ENCODE assay signal across 32 cellular contexts in genomic region chr1:81470250-81470649, GRCh38.
"Had no signal": no experiment of that assay in that cellular context is flagged by ENCODE, and none has a peak within 500 bp of the region (broad histone marks: within the 10 kb centered on the region; RNA-seq: fewer than 3 reads in every experiment).

No MANE protein-coding gene starts in this region.

- H3K4me3 ChIP-seq: coronary artery, dorsolateral prefrontal cortex, gastrocnemius medialis, hepatocyte, psoas muscle, sigmoid colon, stomach, thyroid gland, upper lobe of left lung, vagina had no signal

- DNase-seq: activated CD4-positive, alpha-beta T cell treated with anti-CD3 and anti-CD28 coated beads for 36 hours; activated CD4-positive, CD25-positive, alpha-beta regulatory T cell; activated effector memory CD4-positive, alpha-beta T cell treated with Interleukin-2 at 50 U/mL for 16 hours; activated naive CD4-positive, alpha-beta T cell treated with anti-CD3 and anti-CD28 coated beads, Interleukin-2, amount 10 ng/mL, durations not matched to agents 7 days and 5 days; activated naive CD8-positive, alpha-beta T cell treated with anti-CD3 and anti-CD28 coated beads, Interleukin-2, amount 10 ng/mL, durations not matched to agents 7 days and 5 days; activated T-cell treated with anti-CD3 and anti-CD28 coated beads for 4 hours; brain microvascular endothelial cell; dorsolateral prefrontal cortex; effector memory CD4-positive, alpha-beta T cell; erythroblast; gastrocnemius medialis; glutamatergic neuron; left cardiac atrium; left ventricle myocardium superior; naive B cell; occipital lobe; psoas muscle; sigmoid colon; small intestine; stimulated activated CD4-positive, alpha-beta T cell treated with anti-CD3 and anti-CD28 coated beads, Interleukin-1b, Interleukin-23, amount 100 ng/mL, for 48 hours; stimulated activated CD4-positive, alpha-beta T cell treated with anti-CD3 and anti-CD28 coated beads, Interleukin-4, amount 100 ng/mL, for 4 hours; stimulated activated CD8-positive, alpha-beta memory T cell treated with anti-CD3 and anti-CD28 coated beads, Interleukin-4, amount 100 ng/mL, for 48 hours; stomach; thyroid gland; upper lobe of left lung had no signal

- H3K9me3 ChIP-seq: gastrocnemius medialis, psoas muscle, sigmoid colon, stomach, thyroid gland, upper lobe of left lung, vagina had no signal

- H3K9ac ChIP-seq: parathyroid adenoma had no signal

- H3K4me1 ChIP-seq: gastrocnemius medialis, parathyroid adenoma, psoas muscle, sigmoid colon, stomach, thyroid gland, vagina had no signal

- ATAC-seq: activated CD4-positive, alpha-beta T cell treated with anti-CD3 and anti-CD28 coated beads for 36 hours; gastrocnemius medialis; left cardiac atrium; left ventricle myocardium superior; psoas muscle; stimulated activated memory B cell treated with anti-CD40 and anti-IgM and Interleukin-4, amounts not matched to agents 10 μg/mL and 1 μg/mL and 100 μg/mL, for 72 hours had no signal

- H3K9me3 Mint-ChIP-seq: activated naive CD4-positive, alpha-beta T cell treated with anti-CD3 and anti-CD28 coated beads, Interleukin-2, amount 10 ng/mL, durations not matched to agents 7 days and 5 days; mesothelial cell of epicardium; stimulated activated memory B cell treated with anti-CD40 and anti-IgM and Interleukin-4, amounts not matched to agents 10 μg/mL and 1 μg/mL and 100 μg/mL, for 72 hours; T-helper 2 cell treated with Interferon-gamma antibody and Interleukin-4, amounts not matched to agents 5 μg/mL and 100 μg/mL, for 36 hours had no signal

- H3K27ac ChIP-seq: brain microvascular endothelial cell, coronary artery, dorsolateral prefrontal cortex, gastrocnemius medialis, hepatocyte, parathyroid adenoma, psoas muscle, sigmoid colon, stomach, thyroid gland, upper lobe of left lung, vagina had no signal

- H3K36me3 ChIP-seq: brain microvascular endothelial cell, gastrocnemius medialis, sigmoid colon, stomach, thyroid gland, upper lobe of left lung, vagina had no signal

- H3K4me1 Mint-ChIP-seq: activated CD4-positive, alpha-beta T cell treated with anti-CD3 and anti-CD28 coated beads for 36 hours; activated naive CD4-positive, alpha-beta T cell treated with anti-CD3 and anti-CD28 coated beads, Interleukin-2, amount 10 ng/mL, durations not matched to agents 7 days and 5 days; activated naive CD8-positive, alpha-beta T cell treated with anti-CD3 and anti-CD28 coated beads, Interleukin-2, amount 10 ng/mL, durations not matched to agents 7 days and 5 days; mesothelial cell of epicardium; naive B cell; stimulated activated memory B cell treated with anti-CD40 and anti-IgM and Interleukin-4, amounts not matched to agents 10 μg/mL and 1 μg/mL and 100 μg/mL, for 72 hours had no signal

- H3K27ac Mint-ChIP-seq: activated CD4-positive, alpha-beta T cell treated with anti-CD3 and anti-CD28 coated beads for 36 hours; activated naive CD4-positive, alpha-beta T cell treated with anti-CD3 and anti-CD28 coated beads, Interleukin-2, amount 10 ng/mL, durations not matched to agents 7 days and 5 days; activated naive CD8-positive, alpha-beta T cell treated with anti-CD3 and anti-CD28 coated beads, Interleukin-2, amount 10 ng/mL, durations not matched to agents 7 days and 5 days; mesothelial cell of epicardium; naive B cell; stimulated activated memory B cell treated with anti-CD40 and anti-IgM and Interleukin-4, amounts not matched to agents 10 μg/mL and 1 μg/mL and 100 μg/mL, for 72 hours; T-helper 2 cell treated with Interferon-gamma antibody and Interleukin-4, amounts not matched to agents 5 μg/mL and 100 μg/mL, for 36 hours had no signal

- H3K27me3 Mint-ChIP-seq: activated CD4-positive, alpha-beta T cell treated with anti-CD3 and anti-CD28 coated beads for 36 hours; activated naive CD4-positive, alpha-beta T cell treated with anti-CD3 and anti-CD28 coated beads, Interleukin-2, amount 10 ng/mL, durations not matched to agents 7 days and 5 days; activated naive CD8-positive, alpha-beta T cell treated with anti-CD3 and anti-CD28 coated beads, Interleukin-2, amount 10 ng/mL, durations not matched to agents 7 days and 5 days; naive B cell; stimulated activated memory B cell treated with anti-CD40 and anti-IgM and Interleukin-4, amounts not matched to agents 10 μg/mL and 1 μg/mL and 100 μg/mL, for 72 hours had no signal

- H3K27me3 ChIP-seq: brain microvascular endothelial cell, gastrocnemius medialis, hepatocyte, sigmoid colon, stomach, thyroid gland, upper lobe of left lung, vagina had no signal

- H3K36me3 Mint-ChIP-seq: activated naive CD4-positive, alpha-beta T cell treated with anti-CD3 and anti-CD28 coated beads, Interleukin-2, amount 10 ng/mL, durations not matched to agents 7 days and 5 days; activated naive CD8-positive, alpha-beta T cell treated with anti-CD3 and anti-CD28 coated beads, Interleukin-2, amount 10 ng/mL, durations not matched to agents 7 days and 5 days; mesothelial cell of epicardium; naive B cell; stimulated activated memory B cell treated with anti-CD40 and anti-IgM and Interleukin-4, amounts not matched to agents 10 μg/mL and 1 μg/mL and 100 μg/mL, for 72 hours had no signal

- H3K4me3 Mint-ChIP-seq: activated CD4-positive, alpha-beta T cell treated with anti-CD3 and anti-CD28 coated beads for 36 hours; activated naive CD4-positive, alpha-beta T cell treated with anti-CD3 and anti-CD28 coated beads, Interleukin-2, amount 10 ng/mL, durations not matched to agents 7 days and 5 days; activated naive CD8-positive, alpha-beta T cell treated with anti-CD3 and anti-CD28 coated beads, Interleukin-2, amount 10 ng/mL, durations not matched to agents 7 days and 5 days; mesothelial cell of epicardium; naive B cell; stimulated activated memory B cell treated with anti-CD40 and anti-IgM and Interleukin-4, amounts not matched to agents 10 μg/mL and 1 μg/mL and 100 μg/mL, for 72 hours; T-helper 2 cell treated with Interferon-gamma antibody and Interleukin-4, amounts not matched to agents 5 μg/mL and 100 μg/mL, for 36 hours had no signal
